In the genomic region with DNA sequence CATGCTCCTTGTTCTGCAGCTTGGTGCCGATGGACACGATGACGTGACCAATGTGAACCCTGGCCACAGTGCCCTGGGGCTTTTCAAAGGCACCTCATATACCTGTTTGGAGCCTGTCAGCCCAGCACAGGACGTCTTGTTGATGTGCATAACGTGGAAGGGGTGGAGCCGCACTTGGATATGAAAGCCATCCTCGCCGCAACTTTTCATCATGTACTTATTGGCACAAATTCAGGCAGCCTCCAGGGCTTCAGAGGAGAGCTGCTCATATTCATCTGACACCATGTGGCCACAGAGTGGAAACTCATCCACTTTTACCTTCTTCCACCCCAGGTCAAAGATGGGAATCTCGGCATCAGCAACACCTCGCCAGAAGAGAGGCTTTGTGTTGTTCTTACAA, we compare ENCODE assay signal across 21 cellular contexts. TPM values are rescaled to one million over a fixed set of nuclear protein-coding genes. Genes with fewer than 3 reads are reported as not detected.
DNase-seq lines count a peak whose midpoint lies in the region; ATAC-seq and TF ChIP-seq lines count a peak whose summit lies in the region.
"Had no signal": no experiment of that assay in that cellular context is flagged by ENCODE, and none has a peak within 500 bp of the region (broad histone marks: within the 10 kb centered on the region; RNA-seq: fewer than 3 reads in every experiment).

No MANE protein-coding gene starts in this region.

- H3K36me3 ChIP-seq in left lung = no peaks in the 10 kb centered on the region
- no peaks in the 10 kb centered on the region for H3K36me3 ChIP-seq in subcutaneous abdominal adipose tissue (ENCODE audit: control insufficient read depth in 5 of 5, insufficient read depth in 5 of 5, low read length in 5 of 5)
- H3K36me3 ChIP-seq: thoracic aorta had no signal

- intact Hi-C loops in left lung (cut with DNase I) = no loop called here

- DNase-seq in NCI-H82 (lab: John Stamatoyannopoulos, UW) (peak; percentile 17), NCI-H82 treated with DMSO at 0.1 percent for 48 hours (lab: John Stamatoyannopoulos, UW; ENCODE audit: unreplicated experiment) (no peak), epithelial cell of prostate (ENCODE audit: low read depth, low spot score) (no peak), left lung (no peak), amniotic stem cell (lab: John Stamatoyannopoulos, UW) (no peak), occipital lobe (lab: John Stamatoyannopoulos, UW) (no peak)
- DNase-seq in stimulated activated CD4-positive, alpha-beta T cell treated with anti-CD3 and anti-CD28 coated beads, Interleukin-4, amount 100 ng/mL, for 4 hours = no peak
- DNase-seq: 8988T; activated CD4-positive, CD25-positive, alpha-beta regulatory T cell; activated CD8-positive, alpha-beta T cell treated with anti-CD3 and anti-CD28 coated beads, Interleukin-2, amount 10 ng/mL, durations not matched to agents 7 days and 5 days; activated naive CD4-positive, alpha-beta T cell treated with anti-CD3 and anti-CD28 coated beads for 36 hours; activated T-cell treated with anti-CD3 and anti-CD28 coated beads, Interleukin-2, amount 50 U/mL, for 24 hours; aorta; H7; midbrain; NCI-H1436; NCI-H748 treated with DMSO at 0.1 percent for 48 hours had no signal

- H3K9me3 ChIP-seq in left lung = no peaks in the 10 kb centered on the region
- H3K9me3 ChIP-seq in subcutaneous abdominal adipose tissue (ENCODE audit: control insufficient read depth in 5 of 5, low read length in 5 of 5) = no peaks in the 10 kb centered on the region
- H3K9me3 ChIP-seq: thoracic aorta had no signal

- H3K4me1 ChIP-seq in left lung (peaks cover 2 to 44% of the 10 kb centered on the region in 2 donors), subcutaneous abdominal adipose tissue (ENCODE audit: control insufficient read depth in 5 of 5, insufficient read depth in 5 of 5, low read length in 5 of 5) (peaks cover 0 to 48% (median 20%) of the 10 kb centered on the region in 5 donors)

- ATAC-seq in left lung = no peak
- ATAC-seq: activated CD8-positive, alpha-beta T cell treated with anti-CD3 and anti-CD28 coated beads, Interleukin-2, amount 10 ng/mL, durations not matched to agents 7 days and 5 days; Panc1 had no signal

- H3K27ac ChIP-seq in epithelial cell of prostate = peak overlapping the region; percentile 94
- peak overlapping the region; percentile 82 to 93 for H3K27ac ChIP-seq in left lung
- peak overlapping the region; percentile 88 for H3K27ac ChIP-seq in subcutaneous abdominal adipose tissue (ENCODE audit: low read depth, low read length)
- H3K27ac ChIP-seq: thoracic aorta had no signal

- no peak overlapping the region for H3K9ac ChIP-seq in subcutaneous abdominal adipose tissue (ENCODE audit: low read length in 5 of 5)

- H3K27me3 ChIP-seq in left lung (no peaks in the 10 kb centered on the region), subcutaneous abdominal adipose tissue (ENCODE audit: control insufficient read depth in 5 of 5, insufficient read depth in 4 of 5, low read length in 5 of 5) (no peaks in the 10 kb centered on the region)

- no peak overlapping the region for H3K4me3 ChIP-seq in left lung
- no peak overlapping the region for H3K4me3 ChIP-seq in subcutaneous abdominal adipose tissue (ENCODE audit: low read depth in 1 of 5, low read length in 5 of 5)
- H3K4me3 ChIP-seq: thoracic aorta had no signal

- TF ChIP-seq CTCF in left lung (IDR thresholded peaks at IDR 0.05) = no peak

RNA-seq across cellular contexts. Expression of a gene that starts 24.7 kb away (rescaled TPM):
- total RNA-seq in left lung (1 to 10 TPM; 1.3 to 3.4 TPM), occipital lobe (0.94 TPM)
- total RNA-seq: G401 had no signal

RNA-seq across cellular contexts. Expression of a gene that starts 38.0 kb away (rescaled TPM):
- total RNA-seq in left lung (10 to 100 TPM; 10.6 to 14.5 TPM), occipital lobe (not detected)
- total RNA-seq: activated CD8-positive, alpha-beta T cell treated with anti-CD3 and anti-CD28 coated beads, Interleukin-2, amount 10 ng/mL, durations not matched to agents 7 days and 5 days; G401; H7 had no signal

RNA-seq across cellular contexts. Expression of a gene that starts 41.5 kb away (rescaled TPM):
- total RNA-seq in left lung (10 to 100 TPM; 46.2 to 49.6 TPM), occipital lobe (16.8 TPM)

RNA-seq across cellular contexts. Expression of a gene that starts 56.4 kb away (rescaled TPM):
- total RNA-seq in left lung (10 to 100 TPM; 18.7 to 24.0 TPM), occipital lobe (1.2 TPM)
- total RNA-seq: G401 had no signal

Comparison
In these comparisons a context has a peak if more than half of its experiments do, and no peak if none do; other contexts are left out.
1. RNA of a gene that starts 38.0 kb away (total RNA-seq): 10.6 to 14.5 TPM in left lung; not detected in occipital lobe (single experiment); every median in the first group is over 10 times any median in the second.
2. Peak in every context shown above with its lines, with median percentiles within 50 percentile points of each other: H3K27ac ChIP-seq.